In the genomic region with DNA sequence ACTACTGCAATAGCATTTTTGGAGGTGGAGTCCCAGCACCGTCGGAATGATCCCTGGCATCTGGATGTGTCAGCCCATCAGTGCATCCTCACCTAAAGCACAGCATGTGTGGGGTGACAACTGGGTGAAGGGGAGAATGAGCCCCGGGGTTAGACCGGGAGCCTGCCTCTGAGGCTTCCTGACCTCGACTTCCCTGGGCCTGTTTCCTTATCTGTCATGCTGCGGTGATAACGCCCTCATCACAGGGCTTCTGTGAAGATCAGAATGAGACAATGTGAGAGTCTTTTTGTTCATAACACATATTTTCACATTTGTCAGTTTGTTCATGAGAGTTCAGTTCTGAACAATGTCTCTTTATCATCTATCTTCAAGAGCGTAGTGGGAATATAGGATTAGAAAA, we compare ENCODE assay signal across 9 cellular contexts. TPM values are rescaled to one million over a fixed set of nuclear protein-coding genes. Genes with fewer than 3 reads are reported as not detected.
DNase-seq lines count a peak whose midpoint lies in the region; ATAC-seq, FAIRE-seq and TF ChIP-seq lines count a peak whose summit lies in the region.
"Had no signal": no experiment of that assay in that cellular context is flagged by ENCODE, and none has a peak within 500 bp of the region (broad histone marks: within the 10 kb centered on the region; RNA-seq: fewer than 3 reads in every experiment).

No MANE protein-coding gene starts in this region.

- H3K9me3 Mint-ChIP-seq in astrocyte (ENCODE audit: unreplicated experiment): peaks cover 8% of the 10 kb centered on the region
- no peaks in the 10 kb centered on the region for H3K9me3 Mint-ChIP-seq in stimulated activated effector memory CD8-positive, alpha-beta T cell treated with anti-CD3 and anti-CD28 coated beads, Interleukin-12 subunit alpha, Interleukin-12 subunit beta, amount 100 ng/mL, for 72 hours

- peak; percentile 13 for FAIRE-seq in astrocyte (lab: Jason Lieb, UNC)

- H3K4me3 Mint-ChIP-seq in astrocyte (ENCODE audit: unreplicated experiment): no peak overlapping the region
- H3K4me3 Mint-ChIP-seq in stimulated activated effector memory CD8-positive, alpha-beta T cell treated with anti-CD3 and anti-CD28 coated beads, Interleukin-12 subunit alpha, Interleukin-12 subunit beta, amount 100 ng/mL, for 72 hours: no peak overlapping the region
- H3K4me3 Mint-ChIP-seq: activated B cell treated with CpG ODN at 0.5 μM for 24 hours had no signal

- H3K27me3 ChIP-seq in astrocyte (ENCODE audit: insufficient read depth, low read length) (no peaks in the 10 kb centered on the region), layer of hippocampus (ENCODE audit: control insufficient read depth, insufficient read depth, low read length) (no peaks in the 10 kb centered on the region)

- TF ChIP-seq CTCF in astrocyte (IDR thresholded peaks at IDR 0.05; ENCODE audit: insufficient read depth, low read depth, low read length): no peak

- H3K36me3 Mint-ChIP-seq in astrocyte (ENCODE audit: low read depth, unreplicated experiment): no peaks in the 10 kb centered on the region
- no peaks in the 10 kb centered on the region for H3K36me3 Mint-ChIP-seq in stimulated activated effector memory CD8-positive, alpha-beta T cell treated with anti-CD3 and anti-CD28 coated beads, Interleukin-12 subunit alpha, Interleukin-12 subunit beta, amount 100 ng/mL, for 72 hours

- no peaks in the 10 kb centered on the region for H3K27me3 Mint-ChIP-seq in astrocyte (ENCODE audit: low read depth, unreplicated experiment)

- no peaks in the 10 kb centered on the region for H3K79me2 ChIP-seq in astrocyte (ENCODE audit: insufficient read depth, low read length)

- H3K4me3 ChIP-seq in astrocyte (ENCODE audit: insufficient read depth, low read depth, low read length): no peak overlapping the region

- no peak overlapping the region for H2AFZ ChIP-seq in astrocyte (ENCODE audit: low read depth, low read length)

- H3K9ac ChIP-seq in astrocyte (ENCODE audit: low read length): peak overlapping the region; percentile 80

- no peaks in the 10 kb centered on the region for H3K36me3 ChIP-seq in astrocyte (ENCODE audit: insufficient read depth, low read length)

- peak overlapping the region; percentile 60 for H3K4me2 ChIP-seq in astrocyte (ENCODE audit: low read length)

- H3K27ac Mint-ChIP-seq in astrocyte (ENCODE audit: unreplicated experiment): peak overlapping the region; percentile 96
- no peak overlapping the region for H3K27ac Mint-ChIP-seq in stimulated activated effector memory CD8-positive, alpha-beta T cell treated with anti-CD3 and anti-CD28 coated beads, Interleukin-12 subunit alpha, Interleukin-12 subunit beta, amount 100 ng/mL, for 72 hours
- H3K27ac Mint-ChIP-seq: activated B cell treated with CpG ODN at 0.5 μM for 24 hours had no signal

- no peaks in the 10 kb centered on the region for H3K9me3 ChIP-seq in astrocyte (ENCODE audit: insufficient read depth, low read depth, low read length)

- H3K27ac ChIP-seq in astrocyte (ENCODE audit: low read depth, low read length) (peak overlapping the region; percentile 92), layer of hippocampus (ENCODE audit: low read depth, low read length) (peak overlapping the region; percentile 69)

- peaks cover 28% of the 10 kb centered on the region for H3K4me1 Mint-ChIP-seq in astrocyte (ENCODE audit: low read depth, unreplicated experiment)
- H3K4me1 Mint-ChIP-seq in stimulated activated effector memory CD8-positive, alpha-beta T cell treated with anti-CD3 and anti-CD28 coated beads, Interleukin-12 subunit alpha, Interleukin-12 subunit beta, amount 100 ng/mL, for 72 hours: no peaks in the 10 kb centered on the region
- H3K4me1 Mint-ChIP-seq: activated B cell treated with CpG ODN at 0.5 μM for 24 hours had no signal

- H4K20me1 ChIP-seq in astrocyte (ENCODE audit: insufficient read depth, low read length): no peaks in the 10 kb centered on the region

- DNase-seq in astrocyte (ENCODE audit: low read depth) (no peak), SHP77 (lab: John Stamatoyannopoulos, UW) (no peak), amniotic stem cell (lab: John Stamatoyannopoulos, UW) (no peak), NCI-H526 treated with DMSO at 0.1 percent for 48 hours (lab: John Stamatoyannopoulos, UW) (no peak)
- DNase-seq in stimulated activated effector memory CD8-positive, alpha-beta T cell treated with anti-CD3 and anti-CD28 coated beads, Interleukin-12 subunit alpha, Interleukin-12 subunit beta, amount 100 ng/mL, for 72 hours (ENCODE audit: low spot score in 2 of 2): peak; percentile 2 to 62
- DNase-seq: activated B cell treated with CpG ODN at 0.5 μM for 24 hours, MM.1S had no signal

- peaks cover 17% of the 10 kb centered on the region for H3K4me1 ChIP-seq in astrocyte (ENCODE audit: insufficient read depth, low read length)

- peak; percentile 84 for ATAC-seq in HG02870 (IDR thresholded peaks at IDR 0.05; ENCODE audit: unreplicated experiment)
- ATAC-seq in stimulated activated effector memory CD8-positive, alpha-beta T cell treated with anti-CD3 and anti-CD28 coated beads, Interleukin-12 subunit alpha, Interleukin-12 subunit beta, amount 100 ng/mL, for 72 hours: peak; percentile 94

RNA-seq across cellular contexts. Expression of a gene that starts 31.1 kb away (rescaled TPM):
- 28.5 and 30.7 TPM in 2 replicates for total RNA-seq in astrocyte

Comparison
In these comparisons a context has a peak if more than half of its experiments do, and no peak if none do; other contexts are left out.
1. DNase-seq: peak in stimulated activated effector memory CD8-positive, alpha-beta T cell treated with anti-CD3 and anti-CD28 coated beads, Interleukin-12 subunit alpha, Interleukin-12 subunit beta, amount 100 ng/mL, for 72 hours (2 of 2); none in astrocyte (single experiment), SHP77 (0 of 2), amniotic stem cell (single experiment) and NCI-H526 treated with DMSO at 0.1 percent for 48 hours (single experiment).